ENCODE assay signal across 12 cellular contexts in the genomic region with DNA sequence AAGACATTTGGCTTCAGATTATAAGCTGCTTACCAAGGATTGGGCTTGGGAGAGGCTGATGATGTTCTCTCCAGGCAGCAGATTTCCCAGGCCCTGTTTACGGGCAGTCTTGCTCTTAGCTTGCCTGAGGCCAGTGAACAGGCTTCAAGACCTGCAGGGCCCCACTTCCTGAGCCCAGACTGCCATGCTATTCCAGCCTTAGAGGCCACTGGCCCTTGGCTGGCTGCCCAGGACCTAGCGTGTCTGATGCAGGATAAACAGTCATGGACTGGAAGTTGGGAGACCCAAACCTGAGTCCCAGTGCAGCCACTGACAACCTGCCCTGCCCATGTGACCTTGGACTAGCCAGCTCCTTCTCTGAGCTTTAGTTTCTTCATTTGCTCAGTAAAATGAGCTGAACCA. TPM values are rescaled to one million over a fixed set of nuclear protein-coding genes. Genes with fewer than 3 reads are reported as not detected.
A peak's percentile ranks its signal among the peaks of the same experiment; 100 is the strongest.
DNase-seq lines count a peak whose midpoint lies in the region; ATAC-seq and TF ChIP-seq lines count a peak whose summit lies in the region.
"Had no signal": no experiment of that assay in that cellular context is flagged by ENCODE, and none has a peak within 500 bp of the region (broad histone marks: within the 10 kb centered on the region; RNA-seq: fewer than 3 reads in every experiment).

No MANE protein-coding gene starts in this region.

- H3K4me3 ChIP-seq in choroid plexus epithelial cell (ENCODE audit: low read depth, low read length): no peak overlapping the region
- H3K4me3 ChIP-seq in suprapubic skin: no peak overlapping the region
- H3K4me3 ChIP-seq in coronary artery: no peak overlapping the region
- H3K4me3 ChIP-seq: PC-9 had no signal

- no peaks in the 10 kb centered on the region for H3K9me3 ChIP-seq in suprapubic skin

- no peak for ATAC-seq in left colon
- ATAC-seq in effector memory CD8-positive, alpha-beta T cell (replicated peaks): no peak
- no peak for ATAC-seq in HG03565 (IDR thresholded peaks at IDR 0.05; ENCODE audit: unreplicated experiment)
- no peak for ATAC-seq in HG03108 (IDR thresholded peaks at IDR 0.05; ENCODE audit: unreplicated experiment)

- peaks cover 0 to 7% of the 10 kb centered on the region in 2 donors for H3K27me3 Mint-ChIP-seq in effector memory CD8-positive, alpha-beta T cell

- no peak for TF ChIP-seq POLR2A in suprapubic skin (IDR thresholded peaks at IDR 0.05)

- TF ChIP-seq CTCF in choroid plexus epithelial cell (conservative IDR thresholded peaks at IDR 0.05; ENCODE audit: low read depth, low read length) (no peak), suprapubic skin (IDR thresholded peaks at IDR 0.05) (no peak), coronary artery (IDR thresholded peaks at IDR 0.05) (no peak)

- H3K4me1 ChIP-seq in suprapubic skin: peaks cover 91% of the 10 kb centered on the region

- peaks cover 7% of the 10 kb centered on the region in 2 donors for H3K4me1 Mint-ChIP-seq in effector memory CD8-positive, alpha-beta T cell (ENCODE audit: low read depth in 2 of 2)

- WGBS in suprapubic skin: 39% methylated on average over 2 of the region's 2 CpGs

- DNase-seq in NCI-H510A treated with DMSO at 0.1 percent for 48 hours (lab: John Stamatoyannopoulos, UW) (peak; percentile 34), choroid plexus epithelial cell (ENCODE audit: low read depth) (peak; percentile 33), left colon (peak; percentile 42 to 51), suprapubic skin (ENCODE audit: low spot score in 2 of 2) (no peak), coronary artery (ENCODE audit: low spot score) (no peak)
- no peak for DNase-seq in effector memory CD8-positive, alpha-beta T cell
- DNase-seq: activated T-cell treated with anti-CD3 and anti-CD28 coated beads for 4 hours, NCI-H1694 had no signal

- H3K36me3 Mint-ChIP-seq in effector memory CD8-positive, alpha-beta T cell (ENCODE audit: insufficient read depth): no peaks in the 10 kb centered on the region
- H3K36me3 Mint-ChIP-seq: mesothelial cell of epicardium had no signal

- H3K27ac Mint-ChIP-seq in effector memory CD8-positive, alpha-beta T cell: no peak overlapping the region

- no peak for TF ChIP-seq EP300 in suprapubic skin (IDR thresholded peaks at IDR 0.05)

- no peaks in the 10 kb centered on the region for H3K9me3 Mint-ChIP-seq in effector memory CD8-positive, alpha-beta T cell
- H3K9me3 Mint-ChIP-seq: mesothelial cell of epicardium had no signal

- intact Hi-C loops in left colon (cut with DNase I, micrococcal nuclease): no loop called here

- H3K27me3 ChIP-seq in suprapubic skin: no peaks in the 10 kb centered on the region

- H3K4me3 Mint-ChIP-seq in effector memory CD8-positive, alpha-beta T cell: no peak overlapping the region

- H3K27ac ChIP-seq in suprapubic skin: peak overlapping the region; percentile 49
- H3K27ac ChIP-seq in coronary artery: peak overlapping the region in 1 of 2 donors; percentile 21
- H3K27ac ChIP-seq: PC-9 had no signal

- no peaks in the 10 kb centered on the region for H3K36me3 ChIP-seq in suprapubic skin

RNA-seq across cellular contexts. Expression of a gene that starts 2.9 kb away (rescaled TPM):
- total RNA-seq in left colon: 100 to 1,000 TPM in 1 of 2 donors, 10 to 100 TPM in 1; 97.6 to 108 TPM
- total RNA-seq in suprapubic skin: 100 to 1,000 TPM in 3 of 4 donors, 10 to 100 TPM in 1; 91.0 to 106 (median 105) TPM

RNA-seq across cellular contexts. Expression of a gene that starts 42.8 kb away (rescaled TPM):
- total RNA-seq in left colon (10 to 100 TPM; 85.6 TPM), suprapubic skin (100 to 1,000 TPM in 3 of 4 donors, 10 to 100 TPM in 1; 99.7 to 145 (median 122) TPM)

RNA-seq across cellular contexts. Expression of a gene that starts 54.7 kb away (rescaled TPM):
- total RNA-seq in left colon (not detected), suprapubic skin (1 to 10 TPM in 1 of 4 donors, not detected in 3; 2.4 TPM)
- total RNA-seq: PC-9 had no signal

RNA-seq across cellular contexts. Expression of a gene that starts 54.7 kb away (rescaled TPM):
- total RNA-seq in left colon (not detected), suprapubic skin (not detected)
- total RNA-seq: mesothelial cell of epicardium, PC-9 had no signal

Comparison
In these comparisons a context has a peak if more than half of its experiments do, and no peak if none do; other contexts are left out.
1. DNase-seq: peak in NCI-H510A treated with DMSO at 0.1 percent for 48 hours (single experiment), choroid plexus epithelial cell (single experiment) and left colon (2 of 2); none in suprapubic skin (0 of 2), effector memory CD8-positive, alpha-beta T cell (0 of 3) and coronary artery (single experiment).